ENCODE assay signal across 10 cellular contexts in genomic region chr10:63273575-63273974, GRCh38.
DNase-seq lines count a peak whose midpoint lies in the region; ATAC-seq, FAIRE-seq and TF ChIP-seq lines count a peak whose summit lies in the region.
"Had no signal": no experiment of that assay in that cellular context is flagged by ENCODE, and none has a peak within 500 bp of the region (broad histone marks: within the 10 kb centered on the region; RNA-seq: fewer than 3 reads in every experiment).

No MANE protein-coding gene starts in this region.

- H3K4me3 Mint-ChIP-seq in osteocyte (ENCODE audit: unreplicated experiment): no peak overlapping the region

- no peaks in the 10 kb centered on the region for H3K27me3 Mint-ChIP-seq in osteocyte (ENCODE audit: unreplicated experiment)

- ATAC-seq in HG02884 (IDR thresholded peaks at IDR 0.05; ENCODE audit: unreplicated experiment): no peak

- TF ChIP-seq CTCF in NB4 (IDR thresholded peaks at IDR 0.05; ENCODE audit: low read depth, low read length) (no peak), bronchial epithelial cell (IDR thresholded peaks at IDR 0.05; ENCODE audit: insufficient read depth, low read length, severe bottlenecking) (no peak), osteocyte (IDR thresholded peaks at IDR 0.05) (no peak)

- H3K9me3 Mint-ChIP-seq in osteocyte (ENCODE audit: unreplicated experiment): no peaks in the 10 kb centered on the region

- no peak overlapping the region for H3K4me3 ChIP-seq in NB4 (ENCODE audit: low read depth, low read length)
- no peak overlapping the region for H3K4me3 ChIP-seq in bronchial epithelial cell (ENCODE audit: low read depth, low read length)
- H3K4me3 ChIP-seq: GM23248 had no signal

- TF ChIP-seq POLR2A in GM12891 (IDR thresholded peaks at IDR 0.05; ENCODE audit: low read depth, low read length): no peak
- no peak for TF ChIP-seq POLR2A in NB4 (IDR thresholded peaks at IDR 0.05; ENCODE audit: extremely low read depth, insufficient read length)

- no peaks in the 10 kb centered on the region for H3K27me3 ChIP-seq in bronchial epithelial cell (ENCODE audit: control insufficient read depth, insufficient read depth, low read length)

- peak; percentile 47 for FAIRE-seq in GM12891 (lab: Jason Lieb, UNC)
- no peak for FAIRE-seq in bronchial epithelial cell (lab: Jason Lieb, UNC)

- H3K27ac Mint-ChIP-seq in osteocyte (ENCODE audit: unreplicated experiment): peak overlapping the region; percentile 75

- no peaks in the 10 kb centered on the region for H3K36me3 ChIP-seq in bronchial epithelial cell (ENCODE audit: control insufficient read depth, insufficient read depth, low read length)

- peaks cover 16% of the 10 kb centered on the region for H3K4me1 Mint-ChIP-seq in osteocyte (ENCODE audit: unreplicated experiment)

- DNase-seq in GM12891 (ENCODE audit: insufficient read length, low spot score) (no peak), NB4 (ENCODE audit: low read depth) (peak; percentile 44), bronchial epithelial cell (ENCODE audit: low read depth) (peak; percentile 42), osteocyte (ENCODE audit: extremely low spot score, unreplicated experiment) (no peak), A172 (ENCODE audit: low spot score) (no peak), DMS79 (lab: John Stamatoyannopoulos, UW) (no peak), LoVo (ENCODE audit: low spot score) (no peak)
- DNase-seq: GM23248, substantia nigra had no signal

- H3K36me3 Mint-ChIP-seq in osteocyte (ENCODE audit: unreplicated experiment): peaks cover 2% of the 10 kb centered on the region

TF ChIP-seq in GM12891, 5 proteins besides CTCF, POLR2A, EP300 and RAD21:
- TF ChIP-seq POLR2AphosphoS5 (IDR thresholded peaks at IDR 0.05; ENCODE audit: low read depth, low read length): no peak
- TF ChIP-seq POU2F2 (IDR thresholded peaks at IDR 0.05; ENCODE audit: low read depth, low read length): no peak
- TF ChIP-seq SPI1 (IDR thresholded peaks at IDR 0.05; ENCODE audit: low read depth, low read length): peak; percentile 38
- no peak for TF ChIP-seq TAF1 (IDR thresholded peaks at IDR 0.05; ENCODE audit: low read depth, low read length)

Comparison
In these comparisons a context has a peak if more than half of its experiments do, and no peak if none do; other contexts are left out.
1. DNase-seq: peak in NB4 (single experiment) and bronchial epithelial cell (single experiment); none in GM12891 (single experiment), osteocyte (single experiment), A172 (single experiment), DMS79 (single experiment) and LoVo (single experiment).